ENCODE assay signal across 10 cellular contexts in the genomic region with DNA sequence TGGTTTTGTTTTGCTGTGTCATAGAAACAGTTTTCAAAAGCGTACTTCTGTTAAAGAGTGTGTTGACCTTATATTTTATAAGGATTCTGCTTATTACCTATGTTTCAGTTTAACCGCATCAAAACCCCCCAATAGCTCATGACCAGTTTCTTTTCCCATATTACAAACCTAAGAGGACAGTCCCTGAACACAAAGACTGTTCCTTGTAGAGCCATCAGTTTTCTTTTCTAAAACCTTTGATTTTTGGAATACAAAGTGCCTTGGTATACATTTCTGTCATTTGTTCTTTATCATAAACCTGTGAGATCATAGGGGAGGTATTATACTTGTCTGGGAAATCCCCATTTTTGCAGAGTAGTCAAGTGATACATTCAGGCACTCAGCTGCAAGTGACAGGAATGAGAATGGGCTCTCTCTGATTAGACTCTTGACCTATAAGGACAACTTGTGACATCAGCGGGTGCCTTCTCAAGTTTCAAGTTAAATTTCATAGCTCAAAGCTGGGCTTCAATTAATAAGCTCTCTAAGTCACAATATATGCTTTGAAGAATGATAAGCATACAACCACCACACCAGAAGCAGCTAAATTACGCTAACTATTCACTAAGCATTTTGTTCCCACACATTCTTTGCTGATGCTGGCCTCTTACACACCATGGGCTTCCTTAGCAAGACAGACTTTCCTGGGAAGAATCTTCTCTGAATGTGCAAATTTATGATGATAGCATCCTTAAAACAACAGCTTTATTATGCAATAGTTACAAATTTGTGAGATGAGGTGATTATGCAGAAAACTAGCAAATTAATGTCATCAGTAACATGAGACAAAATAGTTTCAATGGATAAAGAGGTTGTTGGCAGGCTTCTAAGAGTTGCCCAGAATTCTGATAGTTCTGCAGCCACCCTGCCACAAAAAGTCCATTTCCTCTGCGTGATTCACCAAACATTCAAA. TPM values are rescaled to one million over a fixed set of nuclear protein-coding genes. Genes with fewer than 3 reads are reported as not detected.
A peak's percentile ranks its signal among the peaks of the same experiment; 100 is the strongest.
DNase-seq lines count a peak whose midpoint lies in the region; ATAC-seq and TF ChIP-seq lines count a peak whose summit lies in the region.
"Had no signal": no experiment of that assay in that cellular context is flagged by ENCODE, and none has a peak within 500 bp of the region (broad histone marks: within the 10 kb centered on the region; RNA-seq: fewer than 3 reads in every experiment).

No MANE protein-coding gene starts in this region.

- H3K27me3 Mint-ChIP-seq in central memory CD8-positive, alpha-beta T cell: no peaks in the 10 kb centered on the region
- H3K27me3 Mint-ChIP-seq in osteocyte (ENCODE audit: unreplicated experiment): peaks cover 19% of the 10 kb centered on the region
- H3K27me3 Mint-ChIP-seq: dendritic cell treated with granulocyte-macrophage colony-stimulating factor and Interleukin-4, amounts not matched to agents 40 ng/mL and 50 ng/mL, for 4 days had no signal

- H3K36me3 Mint-ChIP-seq in central memory CD8-positive, alpha-beta T cell (ENCODE audit: insufficient read depth): peaks cover 11% of the 10 kb centered on the region
- H3K36me3 Mint-ChIP-seq in osteocyte (ENCODE audit: unreplicated experiment): no peaks in the 10 kb centered on the region

- H3K9me3 Mint-ChIP-seq in central memory CD8-positive, alpha-beta T cell: no peaks in the 10 kb centered on the region
- no peaks in the 10 kb centered on the region for H3K9me3 Mint-ChIP-seq in osteocyte (ENCODE audit: unreplicated experiment)
- H3K9me3 Mint-ChIP-seq: dendritic cell treated with granulocyte-macrophage colony-stimulating factor and Interleukin-4, amounts not matched to agents 40 ng/mL and 50 ng/mL, for 4 days had no signal

- DNase-seq in GM12864 (ENCODE audit: low read depth): peak; percentile 55
- DNase-seq in central memory CD8-positive, alpha-beta T cell (ENCODE audit: low spot score in 2 of 2): no peak
- no peak for DNase-seq in NK-92 (lab: John Stamatoyannopoulos, UW; ENCODE audit: unreplicated experiment)
- DNase-seq in left cardiac atrium: no peak
- no peak for DNase-seq in cardiac septum (ENCODE audit: low spot score)
- no peak for DNase-seq in osteocyte (ENCODE audit: extremely low spot score, unreplicated experiment)

- H3K4me1 Mint-ChIP-seq in central memory CD8-positive, alpha-beta T cell: peaks cover 46% of the 10 kb centered on the region
- no peaks in the 10 kb centered on the region for H3K4me1 Mint-ChIP-seq in osteocyte (ENCODE audit: unreplicated experiment)

- H3K27ac Mint-ChIP-seq in central memory CD8-positive, alpha-beta T cell (ENCODE audit: low read depth): peak overlapping the region; percentile 38
- no peak overlapping the region for H3K27ac Mint-ChIP-seq in osteocyte (ENCODE audit: unreplicated experiment)

- ATAC-seq in GM19324 (IDR thresholded peaks at IDR 0.05; ENCODE audit: low FRiP score, unreplicated experiment) (peak; percentile 39), HG03064 (IDR thresholded peaks at IDR 0.05; ENCODE audit: low read depth, unreplicated experiment) (peak; percentile 46), left cardiac atrium (no peak)
- ATAC-seq in central memory CD8-positive, alpha-beta T cell (replicated peaks; ENCODE audit: extremely low read depth, poor library complexity, severe bottlenecking): no peak

- intact Hi-C loops in left cardiac atrium (cut with DNase I) (no loop called here), cardiac septum (cut with DNase I) (no loop called here)

- no peak overlapping the region for H3K4me3 ChIP-seq in GM12864 (ENCODE audit: low read depth, low read length)
- H3K4me3 ChIP-seq: thoracic aorta had no signal

- no peak overlapping the region for H3K4me3 Mint-ChIP-seq in central memory CD8-positive, alpha-beta T cell
- H3K4me3 Mint-ChIP-seq in osteocyte (ENCODE audit: unreplicated experiment): no peak overlapping the region
- H3K4me3 Mint-ChIP-seq: dendritic cell treated with granulocyte-macrophage colony-stimulating factor and Interleukin-4, amounts not matched to agents 40 ng/mL and 50 ng/mL, for 4 days had no signal

- no peak for TF ChIP-seq CTCF in GM12864 (IDR thresholded peaks at IDR 0.05; ENCODE audit: low read depth, low read length, missing control alignments)
- no peak for TF ChIP-seq CTCF in osteocyte (IDR thresholded peaks at IDR 0.05)

RNA-seq across cellular contexts. Expression of a gene that starts 9.0 kb away (rescaled TPM):
- total RNA-seq in left cardiac atrium (1 to 10 TPM; 1.1 to 1.3 TPM), cardiac septum (0.81 TPM), osteocyte (0.63 and 0.86 TPM in 2 replicates)

Comparison
In these comparisons a context has a peak if more than half of its experiments do, and no peak if none do; other contexts are left out.
1. ATAC-seq: peak in GM19324 (single experiment) and HG03064 (single experiment); none in central memory CD8-positive, alpha-beta T cell (single experiment) and left cardiac atrium (0 of 2).